ENCODE assay signal across 16 cellular contexts in the genomic region with DNA sequence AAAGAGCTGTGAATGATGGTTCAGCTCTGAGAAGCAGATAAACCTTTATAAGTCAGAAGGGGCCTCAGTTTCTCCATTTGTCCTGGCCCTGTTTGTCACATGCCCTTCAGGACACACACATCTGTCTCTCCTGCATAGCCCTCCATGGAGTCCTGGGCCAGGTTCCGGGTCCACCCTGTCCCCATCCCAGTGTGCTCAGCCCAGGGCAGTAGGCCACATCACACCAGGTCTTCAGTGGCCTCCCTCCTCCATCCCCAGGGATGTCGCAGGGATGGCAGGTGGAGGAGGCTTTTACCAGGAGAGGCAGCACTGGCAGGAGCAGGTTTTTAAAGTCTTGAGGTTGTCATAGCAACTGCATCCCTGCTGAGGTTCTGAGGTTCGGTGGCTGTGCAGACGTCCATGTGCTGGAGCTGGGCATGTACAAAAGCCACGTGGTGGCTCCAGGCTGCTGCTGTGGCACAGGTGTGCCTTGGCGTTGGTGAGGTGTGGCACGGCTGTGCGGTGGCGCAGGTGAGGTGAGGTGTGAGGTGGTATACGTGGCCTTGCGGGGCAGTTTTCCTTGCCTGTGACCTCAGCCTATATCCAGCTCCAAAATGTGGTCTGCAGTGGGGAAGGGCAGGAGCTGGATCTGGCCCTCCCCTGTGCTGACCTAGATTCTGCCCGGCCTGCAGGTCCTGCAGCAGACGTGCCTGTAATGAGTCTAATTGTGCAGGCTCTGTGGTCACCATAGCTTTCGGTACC. TPM values are rescaled to one million over a fixed set of nuclear protein-coding genes. Genes with fewer than 3 reads are reported as not detected.
DNase-seq lines count a peak whose midpoint lies in the region; ATAC-seq and TF ChIP-seq lines count a peak whose summit lies in the region.
"Had no signal": no experiment of that assay in that cellular context is flagged by ENCODE, and none has a peak within 500 bp of the region (broad histone marks: within the 10 kb centered on the region; RNA-seq: fewer than 3 reads in every experiment).

No MANE protein-coding gene starts in this region.

- H3K4me2 ChIP-seq in neural cell (ENCODE audit: low read length): peak overlapping the region; percentile 47
- H3K4me2 ChIP-seq in PC-3 (ENCODE audit: low read length): no peak overlapping the region

- DNase-seq in NCI-H146 (lab: John Stamatoyannopoulos, UW) (peak; percentile 34), NCI-H146 treated with DMSO at 0.1 percent for 48 hours (lab: John Stamatoyannopoulos, UW; ENCODE audit: unreplicated experiment) (no peak), DMS79 (lab: John Stamatoyannopoulos, UW) (peak; percentile 42), PC-3 (no peak), NAMALWA (ENCODE audit: low spot score) (no peak), GM13977 (ENCODE audit: low spot score) (no peak)
- DNase-seq: kidney glomerular epithelial cell, NCI-H446 treated with DMSO at 0.1 percent for 48 hours had no signal

- no peak for TF ChIP-seq RAD21 in neural cell (conservative IDR thresholded peaks at IDR 0.05)

- H4K20me1 ChIP-seq in neural cell (ENCODE audit: insufficient read depth) (no peaks in the 10 kb centered on the region), PC-3 (ENCODE audit: low read length) (no peaks in the 10 kb centered on the region)

- no peaks in the 10 kb centered on the region for H3F3A ChIP-seq in neural cell (ENCODE audit: insufficient read depth, low read length, poor library complexity, severe bottlenecking)
- no peaks in the 10 kb centered on the region for H3F3A ChIP-seq in PC-3 (ENCODE audit: low read length, unreplicated experiment)

- ATAC-seq in PC-3: no peak
- ATAC-seq: activated naive CD4-positive, alpha-beta T cell treated with anti-CD3 and anti-CD28 coated beads, Interleukin-2, amount 50 U/mL, for 72 hours; CD8-positive, alpha-beta T cell; HCT116 had no signal

- no peaks in the 10 kb centered on the region; the same call in 1 of the 2 replicates for H3K4me1 ChIP-seq in PC-3 (ENCODE audit: insufficient read depth, low read length)

- in situ Hi-C loops in GM13977 (cut with MboI; ENCODE audit: low pct_unique_long_range_greater_than_20kb, low sequenced_read_pairs, unreplicated experiment): no loop called here

- H3K9me3 ChIP-seq in neural cell (ENCODE audit: low read length) (no peaks in the 10 kb centered on the region), PC-3 (ENCODE audit: low read length) (no peaks in the 10 kb centered on the region)

- no TSS peak for BruUV-seq in PC-3 (replicated peaks; lab: Mats Ljungman, UMichigan)

- intact Hi-C loops in PC-3 (cut with micrococcal nuclease): no loop called here

- H3K4me3 ChIP-seq in neural cell (ENCODE audit: low read length): peak overlapping the region; percentile 38
- H3K4me3 ChIP-seq in PC-3 (ENCODE audit: low read length): no peak overlapping the region
- H3K4me3 ChIP-seq: cardiac muscle cell had no signal

- no peak for TF ChIP-seq EP300 in neural cell (conservative IDR thresholded peaks at IDR 0.05; ENCODE audit: poor library complexity, severe bottlenecking)

- no peak overlapping the region for H2AFZ ChIP-seq in neural cell (ENCODE audit: low read depth, low read length)
- no peak overlapping the region for H2AFZ ChIP-seq in PC-3 (ENCODE audit: low read length)

- no peaks in the 10 kb centered on the region for H3K79me2 ChIP-seq in neural cell (replicated peaks; ENCODE audit: insufficient read depth, low read length)
- no peaks in the 10 kb centered on the region for H3K79me2 ChIP-seq in PC-3 (ENCODE audit: low read length)

- CTCF ChIA-PET in PC-3 (lab: Charles Lee): interaction anchor here (0.5 kb wide), 1 partner anchor 331 kb away, joined by 4 read pairs; no protein-coding TSS in a partner anchor

- no peaks in the 10 kb centered on the region for H3K9me2 ChIP-seq in neural cell (ENCODE audit: insufficient read depth, low read length)
- no peaks in the 10 kb centered on the region for H3K9me2 ChIP-seq in PC-3 (replicated peaks; ENCODE audit: low read length)

- TF ChIP-seq CTCF in neural cell (IDR thresholded peaks at IDR 0.05; ENCODE audit: poor library complexity, severe bottlenecking) (peak; percentile 35), PC-3 (conservative IDR thresholded peaks at IDR 0.05; ENCODE audit: low read depth, low read length) (no peak), GM13977 (IDR thresholded peaks at IDR 0.05; ENCODE audit: extremely low read depth, insufficient read depth, missing control alignments) (no peak)

- H3K9ac ChIP-seq in neural cell (ENCODE audit: low read length) (peak overlapping the region; percentile 14), PC-3 (ENCODE audit: low read length) (no peak overlapping the region)

- peak overlapping the region; percentile 90 for H3K27ac ChIP-seq in angular gyrus (ENCODE audit: low read depth, low read length)
- peak overlapping the region; percentile 14 for H3K27ac ChIP-seq in neural cell (ENCODE audit: low read length)
- H3K27ac ChIP-seq in PC-3 (ENCODE audit: low read length): no peak overlapping the region
- H3K27ac ChIP-seq: cardiac muscle cell had no signal

- H3K27me3 ChIP-seq in neural cell (ENCODE audit: insufficient read depth, low read depth, low read length) (no peaks in the 10 kb centered on the region), PC-3 (ENCODE audit: low read length) (no peaks in the 10 kb centered on the region)
- H3K27me3 ChIP-seq: cardiac muscle cell had no signal

- H3K36me3 ChIP-seq in neural cell (ENCODE audit: insufficient read depth, low read length) (no peaks in the 10 kb centered on the region), PC-3 (ENCODE audit: low read depth, low read length) (no peaks in the 10 kb centered on the region)
- H3K36me3 ChIP-seq: cardiac muscle cell had no signal

- POLR2A ChIA-PET in PC-3 (lab: Charles Lee; ENCODE audit: unreplicated experiment): no interaction called here

TF ChIP-seq in neural cell, 6 proteins besides CTCF, POLR2A, EP300 and RAD21:
- TF ChIP-seq MXI1 (conservative IDR thresholded peaks at IDR 0.05; ENCODE audit: poor library complexity, severe bottlenecking) (peak; percentile 80), POLR2AphosphoS5 (IDR thresholded peaks at IDR 0.05) (peak; percentile 42), SMC3 (conservative IDR thresholded peaks at IDR 0.05; ENCODE audit: poor library complexity) (peak; percentile 39)
- TF ChIP-seq, protein P1, sequence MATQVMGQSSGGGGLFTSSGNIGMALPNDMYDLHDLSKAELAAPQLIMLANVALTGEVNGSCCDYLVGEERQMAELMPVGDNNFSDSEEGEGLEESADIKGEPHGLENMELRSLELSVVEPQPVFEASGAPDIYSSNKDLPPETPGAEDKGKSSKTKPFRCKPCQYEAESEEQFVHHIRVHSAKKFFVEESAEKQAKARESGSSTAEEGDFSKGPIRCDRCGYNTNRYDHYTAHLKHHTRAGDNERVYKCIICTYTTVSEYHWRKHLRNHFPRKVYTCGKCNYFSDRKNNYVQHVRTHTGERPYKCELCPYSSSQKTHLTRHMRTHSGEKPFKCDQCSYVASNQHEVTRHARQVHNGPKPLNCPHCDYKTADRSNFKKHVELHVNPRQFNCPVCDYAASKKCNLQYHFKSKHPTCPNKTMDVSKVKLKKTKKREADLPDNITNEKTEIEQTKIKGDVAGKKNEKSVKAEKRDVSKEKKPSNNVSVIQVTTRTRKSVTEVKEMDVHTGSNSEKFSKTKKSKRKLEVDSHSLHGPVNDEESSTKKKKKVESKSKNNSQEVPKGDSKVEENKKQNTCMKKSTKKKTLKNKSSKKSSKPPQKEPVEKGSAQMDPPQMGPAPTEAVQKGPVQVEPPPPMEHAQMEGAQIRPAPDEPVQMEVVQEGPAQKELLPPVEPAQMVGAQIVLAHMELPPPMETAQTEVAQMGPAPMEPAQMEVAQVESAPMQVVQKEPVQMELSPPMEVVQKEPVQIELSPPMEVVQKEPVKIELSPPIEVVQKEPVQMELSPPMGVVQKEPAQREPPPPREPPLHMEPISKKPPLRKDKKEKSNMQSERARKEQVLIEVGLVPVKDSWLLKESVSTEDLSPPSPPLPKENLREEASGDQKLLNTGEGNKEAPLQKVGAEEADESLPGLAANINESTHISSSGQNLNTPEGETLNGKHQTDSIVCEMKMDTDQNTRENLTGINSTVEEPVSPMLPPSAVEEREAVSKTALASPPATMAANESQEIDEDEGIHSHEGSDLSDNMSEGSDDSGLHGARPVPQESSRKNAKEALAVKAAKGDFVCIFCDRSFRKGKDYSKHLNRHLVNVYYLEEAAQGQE (IDR thresholded peaks at IDR 0.05; ENCODE audit: borderline replicate concordance): no peak

RNA-seq across cellular contexts. Expression of gene NPBWR2, which starts 8.0 kb away (rescaled TPM):
- not detected in 2 replicates for polyA plus RNA-seq in neural cell
- not detected in 2 replicates for polyA minus RNA-seq in neural cell
- total RNA-seq in PC-3 (2014; rRNA removed): not detected in 2 replicates
- total RNA-seq: activated CD8-positive, alpha-beta memory T cell treated with anti-CD3 and anti-CD28 coated beads for 36 hours; activated naive CD4-positive, alpha-beta T cell treated with anti-CD3 and anti-CD28 coated beads, Interleukin-2, amount 50 U/mL, for 72 hours; cardiac muscle cell; CD8-positive, alpha-beta T cell; myocyte had no signal
- polyA plus RNA-seq: cardiac muscle cell had no signal

RNA-seq across cellular contexts. Expression of gene LKAAEAR1, which starts 31.1 kb away (rescaled TPM):
- polyA plus RNA-seq in neural cell: 9.3 and 16.3 TPM in 2 replicates
- 1.4 and 1.9 TPM in 2 replicates for polyA minus RNA-seq in neural cell
- total RNA-seq in PC-3 (2014; rRNA removed): 0.98 and 1.1 TPM in 2 replicates
- total RNA-seq: activated naive CD4-positive, alpha-beta T cell treated with anti-CD3 and anti-CD28 coated beads, Interleukin-2, amount 50 U/mL, for 72 hours had no signal

RNA-seq across cellular contexts. Expression of gene OPRL1, which starts 35.5 kb away (rescaled TPM):
- 18.3 and 18.4 TPM in 2 replicates for polyA plus RNA-seq in neural cell
- polyA minus RNA-seq in neural cell: 22.6 and 26.1 TPM in 2 replicates
- 5.6 and 7.4 TPM in 2 replicates for total RNA-seq in PC-3 (2014; rRNA removed)

RNA-seq across cellular contexts. Expression of gene RGS19, which starts 36.0 kb away (rescaled TPM):
- 2.6 and 3.4 TPM in 2 replicates for polyA plus RNA-seq in neural cell
- polyA minus RNA-seq in neural cell: 1.5 and 2.5 TPM in 2 replicates
- total RNA-seq in PC-3 (2014; rRNA removed): 43.2 and 54.3 TPM in 2 replicates

RNA-seq across cellular contexts. Expression of gene MYT1, which starts 48.9 kb away (rescaled TPM):
- polyA plus RNA-seq in neural cell: 35.8 and 42.4 TPM in 2 replicates
- polyA minus RNA-seq in neural cell: 79.8 and 80.8 TPM in 2 replicates
- 0.22 and 0.29 TPM in 2 replicates for total RNA-seq in PC-3 (2014; rRNA removed)
- total RNA-seq: activated CD8-positive, alpha-beta memory T cell treated with anti-CD3 and anti-CD28 coated beads for 36 hours; CD8-positive, alpha-beta T cell; myocyte had no signal

Comparison
In these comparisons a context has a peak if more than half of its experiments do, and no peak if none do; other contexts are left out.
1. DNase-seq: peak in NCI-H146 (single experiment) and DMS79 (single experiment); none in NCI-H146 treated with DMSO at 0.1 percent for 48 hours (single experiment), PC-3 (single experiment), NAMALWA (single experiment) and GM13977 (single experiment).